Comparison of ENCODE assay signal across 16 cellular contexts in the genomic region with DNA sequence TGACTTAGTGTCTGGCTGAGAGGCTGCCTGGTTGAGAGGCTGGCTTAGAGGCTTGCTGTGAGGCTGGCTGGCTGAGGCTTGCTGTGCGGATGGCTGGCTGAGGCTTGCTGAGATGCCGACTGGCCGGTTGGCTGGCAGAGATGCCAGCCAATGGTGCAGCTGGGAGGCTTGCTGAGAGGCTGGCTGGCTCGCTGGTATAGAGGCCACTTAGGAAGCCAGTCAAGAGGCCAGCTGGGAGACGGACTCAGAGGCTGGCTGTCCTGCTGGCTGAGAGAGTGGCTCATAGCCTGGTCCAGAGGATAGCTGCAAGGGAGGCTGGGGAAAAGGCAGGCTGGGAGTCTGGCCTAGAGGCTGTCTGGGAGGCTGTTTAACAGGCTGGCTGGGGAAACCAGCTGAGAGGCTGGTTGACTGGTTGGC. TPM values are rescaled to one million over a fixed set of nuclear protein-coding genes. Genes with fewer than 3 reads are reported as not detected.
"Had no signal": no experiment of that assay in that cellular context is flagged by ENCODE, and none has a peak within 500 bp of the region (broad histone marks: within the 10 kb centered on the region; RNA-seq: fewer than 3 reads in every experiment).

No MANE protein-coding gene starts in this region.

- H3K27ac Mint-ChIP-seq: activated CD8-positive, alpha-beta T cell treated with anti-CD3 and anti-CD28 coated beads for 36 hours; activated naive CD8-positive, alpha-beta T cell treated with anti-CD3 and anti-CD28 coated beads, Interleukin-2, amount 50 U/mL, for 24 hours; type B pancreatic cell had no signal

- DNase-seq: activated CD4-positive, alpha-beta T cell treated with anti-CD3 and anti-CD28 coated beads for 1 hour; activated CD8-positive, alpha-beta memory T cell treated with anti-CD3 and anti-CD28 coated beads, Interleukin-2, amount 50 U/mL, for 4 hours; activated CD8-positive, alpha-beta T cell treated with anti-CD3 and anti-CD28 coated beads for 36 hours; activated naive CD4-positive, alpha-beta T cell treated with Interleukin-2 at 50 U/mL for 16 hours; activated naive CD8-positive, alpha-beta T cell treated with anti-CD3 and anti-CD28 coated beads, Interleukin-2, amount 50 U/mL, for 24 hours; effector memory CD4-positive, alpha-beta T cell; kidney glomerular epithelial cell; retina had no signal

- ATAC-seq: activated CD8-positive, alpha-beta T cell treated with anti-CD3 and anti-CD28 coated beads for 36 hours; activated naive CD8-positive, alpha-beta T cell treated with anti-CD3 and anti-CD28 coated beads, Interleukin-2, amount 50 U/mL, for 24 hours had no signal

- H3K4me1 ChIP-seq: neural progenitor cell, parathyroid adenoma had no signal

- H3K4me3 Mint-ChIP-seq: activated CD8-positive, alpha-beta T cell treated with anti-CD3 and anti-CD28 coated beads for 36 hours; activated naive CD8-positive, alpha-beta T cell treated with anti-CD3 and anti-CD28 coated beads, Interleukin-2, amount 50 U/mL, for 24 hours; neural progenitor cell; type B pancreatic cell had no signal

- H3K9me3 Mint-ChIP-seq: activated CD8-positive, alpha-beta T cell treated with anti-CD3 and anti-CD28 coated beads for 36 hours; activated naive CD8-positive, alpha-beta T cell treated with anti-CD3 and anti-CD28 coated beads, Interleukin-2, amount 50 U/mL, for 24 hours; neural progenitor cell; type B pancreatic cell had no signal

- H3K27me3 ChIP-seq: neural progenitor cell had no signal

- H3K36me3 Mint-ChIP-seq: neural progenitor cell, type B pancreatic cell had no signal

- H3K4me1 Mint-ChIP-seq: activated naive CD8-positive, alpha-beta T cell treated with anti-CD3 and anti-CD28 coated beads, Interleukin-2, amount 50 U/mL, for 24 hours had no signal

- H3K27ac ChIP-seq: epithelial cell of prostate, neural progenitor cell, parathyroid adenoma had no signal

- H3K4me3 ChIP-seq: neural progenitor cell, smooth muscle cell had no signal

- H3K36me3 ChIP-seq: neural progenitor cell had no signal

RNA-seq across cellular contexts. Expression of gene ACSM2B, which starts 37.3 kb away (rescaled TPM):
- total RNA-seq: activated CD8-positive, alpha-beta T cell treated with anti-CD3 and anti-CD28 coated beads for 36 hours; glomerular endothelial cell; lower leg skin; smooth muscle cell; subcutaneous adipose tissue had no signal
